Comparison of ENCODE assay signal across 16 cellular contexts in the genomic region with DNA sequence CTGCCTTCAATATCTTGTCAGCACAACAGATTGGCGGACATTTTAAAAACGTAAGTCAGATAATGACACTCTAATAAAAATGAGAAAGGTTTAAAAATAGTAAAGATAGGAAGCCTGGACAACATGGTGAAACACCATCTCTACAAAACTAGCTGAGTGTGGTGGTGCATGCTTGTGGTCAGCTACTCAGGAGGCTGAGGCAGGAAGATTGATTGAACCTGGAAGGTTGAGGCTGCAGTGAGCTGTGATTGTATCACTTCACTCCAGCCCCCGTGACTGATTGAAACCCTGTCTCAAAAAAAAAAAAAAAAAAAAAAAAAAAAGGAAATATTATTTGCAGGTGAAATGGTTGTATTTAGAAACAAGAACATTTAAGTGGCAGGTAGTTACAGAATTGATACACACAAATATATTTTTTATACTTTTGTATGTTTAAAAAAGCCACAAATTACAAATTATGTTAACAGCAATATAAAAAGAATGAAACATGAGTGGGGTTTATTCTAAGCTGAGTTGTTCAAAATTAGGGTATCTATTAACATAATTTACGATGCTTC.
DNase-seq lines count a peak whose midpoint lies in the region; ATAC-seq, FAIRE-seq and TF ChIP-seq lines count a peak whose summit lies in the region.
"Had no signal": no experiment of that assay in that cellular context is flagged by ENCODE, and none has a peak within 500 bp of the region (broad histone marks: within the 10 kb centered on the region; RNA-seq: fewer than 3 reads in every experiment).

No MANE protein-coding gene starts in this region.

- H3K4me1 Mint-ChIP-seq in activated B cell treated with CpG ODN at 0.5 μM for 24 hours: peaks cover 37% of the 10 kb centered on the region
- H3K4me1 Mint-ChIP-seq: activated naive CD4-positive, alpha-beta T cell treated with anti-CD3 and anti-CD28 coated beads, Interleukin-2, amount 10 ng/mL, durations not matched to agents 7 days and 5 days had no signal

- FAIRE-seq in islet of Langerhans (lab: Jason Lieb, UNC): peak; percentile 75

- H3K27ac Mint-ChIP-seq in activated B cell treated with CpG ODN at 0.5 μM for 24 hours: peak overlapping the region; percentile 7
- H3K27ac Mint-ChIP-seq: activated naive CD4-positive, alpha-beta T cell treated with anti-CD3 and anti-CD28 coated beads, Interleukin-2, amount 10 ng/mL, durations not matched to agents 7 days and 5 days; CD4-positive, alpha-beta T cell had no signal

- H3K4me3 ChIP-seq in AG04449 (ENCODE audit: low read depth, low read length): no peak overlapping the region
- H3K4me3 ChIP-seq: uterus had no signal

- TF ChIP-seq CTCF in AG04449 (IDR thresholded peaks at IDR 0.05; ENCODE audit: insufficient read depth, low read length, missing control alignments) (no peak), activated B cell treated with CpG ODN at 0.5 μM for 24 hours (IDR thresholded peaks at IDR 0.05) (no peak)

- H3K27me3 Mint-ChIP-seq in activated B cell treated with CpG ODN at 0.5 μM for 24 hours: no peaks in the 10 kb centered on the region
- H3K27me3 Mint-ChIP-seq: activated naive CD4-positive, alpha-beta T cell treated with anti-CD3 and anti-CD28 coated beads, Interleukin-2, amount 10 ng/mL, durations not matched to agents 7 days and 5 days; CD4-positive, alpha-beta T cell had no signal

- no peak overlapping the region for H3K4me3 Mint-ChIP-seq in activated B cell treated with CpG ODN at 0.5 μM for 24 hours
- H3K4me3 Mint-ChIP-seq: activated naive CD4-positive, alpha-beta T cell treated with anti-CD3 and anti-CD28 coated beads, Interleukin-2, amount 10 ng/mL, durations not matched to agents 7 days and 5 days; CD4-positive, alpha-beta T cell had no signal

- CTCF ChIA-PET in AG04449 (lab: Yijun Ruan, JAX): no interaction called here
- CTCF ChIA-PET in activated B cell treated with CpG ODN at 0.5 μM for 24 hours (lab: Charles Lee): interaction anchor here (0.6 kb wide), 1 partner anchor 80 kb away, joined by 3 read pairs; no protein-coding TSS in a partner anchor

- ATAC-seq in activated B cell treated with CpG ODN at 0.5 μM for 24 hours (ENCODE audit: low read depth): no peak
- ATAC-seq in GM19035 (IDR thresholded peaks at IDR 0.05; ENCODE audit: unreplicated experiment): no peak
- no peak for ATAC-seq in GM18502 (IDR thresholded peaks at IDR 0.05; ENCODE audit: poor library complexity, unreplicated experiment)

- peaks cover 14% of the 10 kb centered on the region for H3K36me3 Mint-ChIP-seq in activated B cell treated with CpG ODN at 0.5 μM for 24 hours (ENCODE audit: low read depth)

- POLR2A ChIA-PET in AG04449 (lab: Yijun Ruan, JAX): interaction anchor here (0.7 kb wide), 1 partner anchor 150 kb away, joined by 3 read pairs; no protein-coding TSS in a partner anchor
- POLR2A ChIA-PET in activated B cell treated with CpG ODN at 0.5 μM for 24 hours (lab: Charles Lee): no interaction called here

- no peaks in the 10 kb centered on the region for H3K9me3 Mint-ChIP-seq in activated B cell treated with CpG ODN at 0.5 μM for 24 hours
- H3K9me3 Mint-ChIP-seq: activated naive CD4-positive, alpha-beta T cell treated with anti-CD3 and anti-CD28 coated beads, Interleukin-2, amount 10 ng/mL, durations not matched to agents 7 days and 5 days; CD4-positive, alpha-beta T cell had no signal

- intact Hi-C loops in activated B cell treated with CpG ODN at 0.5 μM for 24 hours (cut with micrococcal nuclease): loop anchor here (2.0 kb wide), 1 partner anchor 14 kb away; no protein-coding TSS in a partner anchor

- peak; percentile 23 for DNase-seq in AG04449 (ENCODE audit: low read depth, low spot score)
- peak; percentile 25 for DNase-seq in HT1080 (ENCODE audit: low read depth)
- no peak for DNase-seq in activated B cell treated with CpG ODN at 0.5 μM for 24 hours
- no peak for DNase-seq in stimulated activated CD4-positive, alpha-beta T cell treated with anti-CD3 and anti-CD28 coated beads, Interleukin-2, amount 100 ng/mL, for 48 hours
- DNase-seq in midbrain (lab: John Stamatoyannopoulos, UW): no peak
- DNase-seq: activated CD4-positive, alpha-beta T cell treated with anti-CD3 and anti-CD28 coated beads, Interleukin-2, amount 50 U/mL, for 1 hour; activated naive CD4-positive, alpha-beta T cell treated with anti-CD3 and anti-CD28 coated beads, Interleukin-2, amount 10 ng/mL, durations not matched to agents 7 days and 5 days; CD4-positive, alpha-beta T cell; left cardiac atrium; NCI-H1930; posterior cingulate gyrus; SHP77; uterus had no signal

Comparison
In these comparisons a context has a peak if more than half of its experiments do, and no peak if none do; other contexts are left out.
1. DNase-seq: peak in AG04449 (single experiment) and HT1080 (single experiment); none in activated B cell treated with CpG ODN at 0.5 μM for 24 hours (single experiment), stimulated activated CD4-positive, alpha-beta T cell treated with anti-CD3 and anti-CD28 coated beads, Interleukin-2, amount 100 ng/mL, for 48 hours (0 of 2) and midbrain (single experiment).